In the genomic region with DNA sequence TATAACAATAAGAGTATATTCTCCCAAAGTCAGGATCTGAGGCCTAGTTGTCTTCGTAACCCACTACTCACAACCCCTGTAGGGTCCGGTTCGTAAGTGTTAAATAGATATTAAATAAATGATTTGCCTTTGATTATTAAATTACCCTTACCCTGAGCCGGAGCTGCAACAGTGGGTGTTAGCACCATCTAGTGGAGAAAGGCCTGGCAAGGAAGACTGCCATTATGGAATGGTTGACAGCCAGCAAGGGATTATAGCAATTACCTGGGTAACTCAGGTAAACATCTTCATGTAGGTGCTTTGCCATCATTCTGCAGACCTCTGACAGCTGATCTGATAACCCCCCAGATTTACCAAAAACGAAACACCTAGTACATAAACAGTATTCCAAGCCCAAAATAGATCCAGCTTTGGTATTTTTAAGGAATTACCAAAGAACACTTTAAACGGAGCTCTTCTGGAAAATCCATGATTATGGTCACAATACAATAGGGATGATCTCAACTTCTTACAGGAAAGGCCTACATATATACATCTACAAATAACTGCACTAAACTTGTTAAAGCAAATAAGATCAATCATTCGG, we compare ENCODE assay signal across 9 cellular contexts.
DNase-seq lines count a peak whose midpoint lies in the region; ATAC-seq, FAIRE-seq and TF ChIP-seq lines count a peak whose summit lies in the region.
"Had no signal": no experiment of that assay in that cellular context is flagged by ENCODE, and none has a peak within 500 bp of the region (broad histone marks: within the 10 kb centered on the region; RNA-seq: fewer than 3 reads in every experiment).

No MANE protein-coding gene starts in this region.

- 38 to 48% methylated on average over 7 of the region's 7 CpGs for WGBS in esophagus squamous epithelium, 2 donors
- 30 to 38% methylated on average over 7 of the region's 7 CpGs for WGBS in pancreas, 2 donors

- H3K27ac ChIP-seq in esophagus squamous epithelium (no peak overlapping the region), pancreas (no peak overlapping the region)

- H3K36me3 ChIP-seq in esophagus squamous epithelium (no peaks in the 10 kb centered on the region), pancreas (no peaks in the 10 kb centered on the region)
- H3K36me3 ChIP-seq: BLaER1 had no signal

- no peak for TF ChIP-seq POLR2A in esophagus squamous epithelium (IDR thresholded peaks at IDR 0.05)

- intact Hi-C loops in esophagus squamous epithelium (cut with DNase I), result no loop called here
- intact Hi-C loops in pancreas (cut with DNase I), result loop anchor here in 1 of 3 donors (10.0 kb wide), 1 partner anchor 993 kb away; no protein-coding TSS in a partner anchor

- no peaks in the 10 kb centered on the region for H3K27me3 ChIP-seq in esophagus squamous epithelium
- no peaks in the 10 kb centered on the region for H3K27me3 ChIP-seq in pancreas
- H3K27me3 ChIP-seq: BLaER1 had no signal

- TF ChIP-seq CTCF in esophagus squamous epithelium (IDR thresholded peaks at IDR 0.05) (peak in 5 of 6 experiments; percentile 46 to 72 (median 68)), pancreas (IDR thresholded peaks at IDR 0.05) (peak; percentile 39 to 67 (median 55))

- no peak for FAIRE-seq in pancreas (lab: Jason Lieb, UNC)

- H3K9me3 ChIP-seq in esophagus squamous epithelium (no peaks in the 10 kb centered on the region), pancreas (no peaks in the 10 kb centered on the region)
- H3K9me3 ChIP-seq: BLaER1 had no signal

- H3K4me1 ChIP-seq in esophagus squamous epithelium (no peaks in the 10 kb centered on the region), pancreas (no peaks in the 10 kb centered on the region)

- H3K4me3 ChIP-seq in esophagus squamous epithelium (no peak overlapping the region), pancreas (no peak overlapping the region)
- H3K4me3 ChIP-seq: BLaER1 had no signal

- ATAC-seq in pancreas, result peak in 3 of 4 donors; percentile 75 to 82 (median 77)
- no peak for ATAC-seq in GM21360 (IDR thresholded peaks at IDR 0.05; ENCODE audit: unreplicated experiment)
- no peak for ATAC-seq in GM18858 (IDR thresholded peaks at IDR 0.05; ENCODE audit: unreplicated experiment)

- peak; percentile 55 for DNase-seq in DMS 273 (lab: John Stamatoyannopoulos, UW; ENCODE audit: unreplicated experiment)
- no peak for DNase-seq in DMS 273 treated with DMSO at 0.1 percent for 48 hours (lab: John Stamatoyannopoulos, UW)
- peak; percentile 5 for DNase-seq in HS-5 (ENCODE audit: low read depth)
- peak; percentile 23 for DNase-seq in SK-N-DZ (ENCODE audit: low spot score)
- DNase-seq in esophagus squamous epithelium (lab: John Stamatoyannopoulos, UW), result no peak
- DNase-seq in pancreas, result peak in 1 of 6 donors; percentile 40

Comparison
In these comparisons a context has a peak if more than half of its experiments do, and no peak if none do; other contexts are left out.
1. DNase-seq: peak in DMS 273 (single experiment), HS-5 (single experiment) and SK-N-DZ (single experiment); none in DMS 273 treated with DMSO at 0.1 percent for 48 hours (single experiment) and esophagus squamous epithelium (single experiment).
2. ATAC-seq: peak in pancreas (3 of 4); none in GM21360 (single experiment) and GM18858 (single experiment).